ENCODE assay signal across 1 cellular context in the genomic region with DNA sequence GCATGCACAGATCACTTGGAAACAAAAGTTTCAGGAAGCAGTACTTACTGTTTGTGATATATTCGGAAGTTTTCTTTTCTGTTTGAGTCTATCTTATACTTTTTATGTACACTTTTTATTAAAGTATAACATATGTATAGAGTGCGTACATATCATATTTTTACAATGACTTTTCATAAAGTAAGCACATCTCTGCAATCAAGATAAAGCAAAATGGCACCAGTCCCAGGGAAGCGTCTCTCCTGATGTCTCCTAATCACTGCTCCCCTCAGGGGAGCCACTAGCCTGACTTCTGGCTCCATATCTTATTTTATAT.
TF ChIP-seq lines count a peak whose summit lies in the region.

No MANE protein-coding gene starts in this region.

TF ChIP-seq in IMR-90, 13 proteins besides CTCF, POLR2A, EP300 and RAD21:
- TF ChIP-seq RCOR1 (IDR thresholded peaks at IDR 0.05; ENCODE audit: insufficient replicate concordance, low read length) (no peak), RFX5 (IDR thresholded peaks at IDR 0.05; ENCODE audit: low read depth, low read length) (no peak), MAZ (IDR thresholded peaks at IDR 0.05; ENCODE audit: borderline replicate concordance, low read depth, low read length) (no peak), FOS (IDR thresholded peaks at IDR 0.05; ENCODE audit: low read depth, low read length) (no peak), MAFK (IDR thresholded peaks at IDR 0.05; ENCODE audit: low read depth, low read length) (no peak), BHLHE40 (IDR thresholded peaks at IDR 0.05; ENCODE audit: low read depth, low read length) (no peak), CHD1 (IDR thresholded peaks at IDR 0.05; ENCODE audit: low read depth, low read length) (no peak), MXI1 (IDR thresholded peaks at IDR 0.05; ENCODE audit: borderline replicate concordance, low read depth, low read length) (no peak)
- TF ChIP-seq, protein P1, sequence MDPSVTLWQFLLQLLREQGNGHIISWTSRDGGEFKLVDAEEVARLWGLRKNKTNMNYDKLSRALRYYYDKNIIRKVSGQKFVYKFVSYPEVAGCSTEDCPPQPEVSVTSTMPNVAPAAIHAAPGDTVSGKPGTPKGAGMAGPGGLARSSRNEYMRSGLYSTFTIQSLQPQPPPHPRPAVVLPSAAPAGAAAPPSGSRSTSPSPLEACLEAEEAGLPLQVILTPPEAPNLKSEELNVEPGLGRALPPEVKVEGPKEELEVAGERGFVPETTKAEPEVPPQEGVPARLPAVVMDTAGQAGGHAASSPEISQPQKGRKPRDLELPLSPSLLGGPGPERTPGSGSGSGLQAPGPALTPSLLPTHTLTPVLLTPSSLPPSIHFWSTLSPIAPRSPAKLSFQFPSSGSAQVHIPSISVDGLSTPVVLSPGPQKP (IDR thresholded peaks at IDR 0.05; ENCODE audit: borderline replicate concordance, low read depth, low read length), result no peak
TF ChIP-seq in IMR-90: peak in this region for 0.
